1 cellular context compared by ENCODE assay signal in genomic region chr6:156685823-156686428, GRCh38.
TF ChIP-seq lines count a peak whose summit lies in the region.

No MANE protein-coding gene starts in this region.

TF ChIP-seq in HepG2, 621 proteins besides CTCF, POLR2A, EP300 and RAD21 (continued from another document):
- TF ChIP-seq, protein P1, sequence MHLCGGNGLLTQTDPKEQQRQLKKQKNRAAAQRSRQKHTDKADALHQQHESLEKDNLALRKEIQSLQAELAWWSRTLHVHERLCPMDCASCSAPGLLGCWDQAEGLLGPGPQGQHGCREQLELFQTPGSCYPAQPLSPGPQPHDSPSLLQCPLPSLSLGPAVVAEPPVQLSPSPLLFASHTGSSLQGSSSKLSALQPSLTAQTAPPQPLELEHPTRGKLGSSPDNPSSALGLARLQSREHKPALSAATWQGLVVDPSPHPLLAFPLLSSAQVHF (CRISPR knock-in tag; IDR thresholded peaks at IDR 0.05), result no peak
- TF ChIP-seq, protein P2, sequence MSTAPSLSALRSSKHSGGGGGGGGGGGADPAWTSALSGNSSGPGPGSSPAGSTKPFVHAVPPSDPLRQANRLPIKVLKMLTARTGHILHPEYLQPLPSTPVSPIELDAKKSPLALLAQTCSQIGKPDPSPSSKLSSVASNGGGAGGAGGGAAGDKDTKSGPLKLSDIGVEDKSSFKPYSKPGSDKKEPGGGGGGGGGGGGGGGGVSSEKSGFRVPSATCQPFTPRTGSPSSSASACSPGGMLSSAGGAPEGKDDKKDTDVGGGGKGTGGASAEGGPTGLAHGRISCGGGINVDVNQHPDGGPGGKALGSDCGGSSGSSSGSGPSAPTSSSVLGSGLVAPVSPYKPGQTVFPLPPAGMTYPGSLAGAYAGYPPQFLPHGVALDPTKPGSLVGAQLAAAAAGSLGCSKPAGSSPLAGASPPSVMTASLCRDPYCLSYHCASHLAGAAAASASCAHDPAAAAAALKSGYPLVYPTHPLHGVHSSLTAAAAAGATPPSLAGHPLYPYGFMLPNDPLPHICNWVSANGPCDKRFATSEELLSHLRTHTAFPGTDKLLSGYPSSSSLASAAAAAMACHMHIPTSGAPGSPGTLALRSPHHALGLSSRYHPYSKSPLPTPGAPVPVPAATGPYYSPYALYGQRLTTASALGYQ (CRISPR knock-in tag; IDR thresholded peaks at IDR 0.05), result 0 out of 2 replicates have a peak, but pooled peaks have one; percentile 28
